In the genomic region with DNA sequence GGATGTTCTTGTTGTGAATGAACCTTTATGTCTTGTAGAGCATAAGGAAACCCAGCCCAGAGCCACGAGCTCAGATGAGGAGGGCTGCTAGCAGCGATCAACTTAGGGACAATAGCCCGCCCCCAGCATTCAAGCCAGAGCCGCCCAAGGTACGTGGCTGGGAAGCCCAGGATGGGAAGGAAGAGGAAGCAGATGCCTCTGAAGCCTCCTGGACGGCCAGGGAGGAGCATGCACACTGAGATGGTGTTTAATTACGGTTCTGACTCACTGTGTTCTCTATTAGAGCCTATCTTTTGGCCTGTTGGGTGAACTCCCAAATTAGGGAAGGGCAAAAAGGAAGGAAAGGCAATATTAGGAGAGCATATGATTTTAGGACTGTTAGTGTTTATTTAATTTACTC, we compare ENCODE assay signal across 1 cellular context.
TF ChIP-seq lines count a peak whose summit lies in the region.

No MANE protein-coding gene starts in this region.

TF ChIP-seq in HepG2, 621 proteins besides CTCF, POLR2A, EP300 and RAD21:
- TF ChIP-seq, protein P1, sequence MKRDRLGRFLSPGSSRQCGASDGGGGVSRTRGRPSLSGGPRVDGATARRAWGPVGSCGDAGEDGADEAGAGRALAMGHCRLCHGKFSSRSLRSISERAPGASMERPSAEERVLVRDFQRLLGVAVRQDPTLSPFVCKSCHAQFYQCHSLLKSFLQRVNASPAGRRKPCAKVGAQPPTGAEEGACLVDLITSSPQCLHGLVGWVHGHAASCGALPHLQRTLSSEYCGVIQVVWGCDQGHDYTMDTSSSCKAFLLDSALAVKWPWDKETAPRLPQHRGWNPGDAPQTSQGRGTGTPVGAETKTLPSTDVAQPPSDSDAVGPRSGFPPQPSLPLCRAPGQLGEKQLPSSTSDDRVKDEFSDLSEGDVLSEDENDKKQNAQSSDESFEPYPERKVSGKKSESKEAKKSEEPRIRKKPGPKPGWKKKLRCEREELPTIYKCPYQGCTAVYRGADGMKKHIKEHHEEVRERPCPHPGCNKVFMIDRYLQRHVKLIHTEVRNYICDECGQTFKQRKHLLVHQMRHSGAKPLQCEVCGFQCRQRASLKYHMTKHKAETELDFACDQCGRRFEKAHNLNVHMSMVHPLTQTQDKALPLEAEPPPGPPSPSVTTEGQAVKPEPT (CRISPR knock-in tag; IDR thresholded peaks at IDR 0.05; ENCODE audit: low read depth) = no peak
- TF ChIP-seq RBM22 (optimal IDR thresholded peaks at IDR 0.05; ENCODE audit: low read length) = peak; percentile 69
